8 cellular contexts compared by ENCODE assay signal in genomic region chr14:100285913-100286400, GRCh38. TPM values are rescaled to one million over a fixed set of nuclear protein-coding genes. Genes with fewer than 3 reads are reported as not detected.
DNase-seq lines count a peak whose midpoint lies in the region; ATAC-seq, FAIRE-seq and TF ChIP-seq lines count a peak whose summit lies in the region.

No MANE protein-coding gene starts in this region.

- no peak for TF ChIP-seq RAD21 in A549 (conservative IDR thresholded peaks at IDR 0.05 in 1 of 2, IDR thresholded peaks at IDR 0.05 in 1 of 2)

- H3K4me3 Mint-ChIP-seq in MCF 10A (ENCODE audit: unreplicated experiment): peak overlapping the region; percentile 77

- POLR2A ChIA-PET in A549 (lab: Yijun Ruan, JAX): interaction anchor here (1.0 kb wide), 1 partner anchor 19 kb away, joined by 4 read pairs; no protein-coding TSS in a partner anchor
- POLR2A ChIA-PET in MCF 10A (lab: Yijun Ruan, JAX): interaction anchor here (1.2 to 2.1 kb wide), 3 partner anchors 10 to 91 kb away, joined by 3 to 8 read pairs (median 5); a partner anchor contains a TSS

- H3K4me1 Mint-ChIP-seq in MCF 10A (ENCODE audit: insufficient read depth, unreplicated experiment): peaks cover 20% of the 10 kb centered on the region

- H3K4me3 ChIP-seq in A549 (peak overlapping the region; percentile 67), HL-60 (replicated peaks; ENCODE audit: insufficient read depth, low read length) (peak overlapping the region; percentile 70), mucosa of rectum (ENCODE audit: low read length in 2 of 2) (peak overlapping the region; percentile 70 to 73)

- peaks cover 9% of the 10 kb centered on the region; the same call in 2 of the 3 replicates for H3K4me1 ChIP-seq in A549
- H3K4me1 ChIP-seq in mucosa of rectum (ENCODE audit: control insufficient read depth in 2 of 2, insufficient read depth in 2 of 2, low read length in 2 of 2): peaks cover 3 to 5% of the 10 kb centered on the region in 2 donors

- H3K9me3 ChIP-seq in A549: no peaks in the 10 kb centered on the region
- no peaks in the 10 kb centered on the region for H3K9me3 ChIP-seq in mucosa of rectum (ENCODE audit: control insufficient read depth in 2 of 2, low read length in 2 of 2)

- peaks cover 5 to 6% of the 10 kb centered on the region in 2 donors for H3K36me3 ChIP-seq in mucosa of rectum (ENCODE audit: control insufficient read depth in 2 of 2, insufficient read depth in 2 of 2, low read length in 2 of 2)

- no peaks in the 10 kb centered on the region for H3K9me3 Mint-ChIP-seq in MCF 10A (ENCODE audit: unreplicated experiment)

- DNase-seq in A549 (ENCODE audit: low read depth in 1 of 2, low spot score in 1 of 2): no peak
- no peak for DNase-seq in HL-60 (ENCODE audit: low read depth in 1 of 2, low spot score in 1 of 2)
- DNase-seq in MCF 10A (ENCODE audit: unreplicated experiment): no peak
- no peak for DNase-seq in occipital lobe (lab: John Stamatoyannopoulos, UW)
- no peak for DNase-seq in COLO829 (ENCODE audit: low spot score)
- DNase-seq in NCI-H1092 treated with DMSO at 0.1 percent for 48 hours (lab: John Stamatoyannopoulos, UW): no peak

- H3K36me3 Mint-ChIP-seq in MCF 10A (ENCODE audit: insufficient read depth, unreplicated experiment): peaks cover 26% of the 10 kb centered on the region

- 38% methylated on average over 13 of the region's 13 CpGs for WGBS in A549 (ENCODE audit: missing lambda C conversion rate)

- intact Hi-C loops in MCF 10A (cut with micrococcal nuclease): no loop called here

- no peak for FAIRE-seq in A549 (lab: Jason Lieb, UNC)

- CTCF ChIA-PET in A549 (lab: Yijun Ruan, JAX) (interaction anchor here (0.6 to 7.2 kb wide), 36 partner anchors 12 to 330 kb away, joined by 3 to 114 read pairs (median 6); partner anchors contain the start of gene SLC25A47), MCF 10A (lab: Yijun Ruan, JAX) (interaction anchor here (0.6 to 2.4 kb wide), 21 partner anchors 9 to 768 kb away, joined by 3 to 30 read pairs (median 4); no protein-coding TSS in a partner anchor)

- H3K27me3 ChIP-seq in HL-60 (ENCODE audit: insufficient read depth, poor library complexity, severe bottlenecking): no peaks in the 10 kb centered on the region
- no peaks in the 10 kb centered on the region for H3K27me3 ChIP-seq in mucosa of rectum (ENCODE audit: control insufficient read depth in 2 of 2, insufficient read depth in 2 of 2, low read length in 2 of 2)

- peak in 1 of 2 experiments; percentile 12; a peak in 3 of 6 replicates for ATAC-seq in A549
- ATAC-seq in HG02973 (IDR thresholded peaks at IDR 0.05; ENCODE audit: unreplicated experiment): no peak

- peak overlapping the region; percentile 64 for H3K27ac Mint-ChIP-seq in MCF 10A (ENCODE audit: low read depth, unreplicated experiment)

- TF ChIP-seq CTCF in A549 (IDR thresholded peaks at IDR 0.05) (no peak), HL-60 (IDR thresholded peaks at IDR 0.05; ENCODE audit: insufficient read depth, low read length) (no peak), MCF 10A (IDR thresholded peaks at IDR 0.05; ENCODE audit: unreplicated experiment) (no peak)

- no peak for TF ChIP-seq EP300 in A549 (IDR thresholded peaks at IDR 0.05)

- BruUV-seq in MCF 10A (replicated peaks; lab: Mats Ljungman, UMichigan): no TSS peak

- H3K27me3 Mint-ChIP-seq in MCF 10A (ENCODE audit: insufficient read depth, unreplicated experiment): no peaks in the 10 kb centered on the region

- H3K4me2 ChIP-seq in A549: peak overlapping the region; percentile 96

- H3K9ac ChIP-seq in mucosa of rectum (ENCODE audit: low read depth in 1 of 2, low read length in 2 of 2): peak overlapping the region; percentile 14 to 92

- H3K27ac ChIP-seq in A549 (peak overlapping the region; percentile 96 to 100), HL-60 (replicated peaks) (peak overlapping the region; percentile 92), mucosa of rectum (ENCODE audit: low read depth in 2 of 2, low read length in 2 of 2) (peak overlapping the region; percentile 86)

- TF ChIP-seq POLR2A in A549 (IDR thresholded peaks at IDR 0.05; ENCODE audit: low read length): no peak

TF ChIP-seq in A549, 52 proteins besides CTCF, POLR2A, EP300 and RAD21:
- TF ChIP-seq HOXB13 (CRISPR knock-in tag; IDR thresholded peaks at IDR 0.05; ENCODE audit: low read depth): no peak
- no peak for TF ChIP-seq KDM1A (IDR thresholded peaks at IDR 0.05; ENCODE audit: low read depth)

RNA-seq across cellular contexts. Expression of gene SLC25A29, which starts 20.3 kb away (rescaled TPM):
- polyA plus RNA-seq in A549 (2011; rRNA removed) (6.3 and 6.6 TPM in 2 replicates), A549 (2017; fragmentation: RNase III; extraction: RNeasy Plus Mini Kit Qiagen cat#74134 plus additional on column Dnase treatment) (11.2 to 15.4 TPM (median 15.1 TPM) in 3 replicates)
- 10.4 and 15.5 TPM in 2 replicates for polyA plus RNA-seq in A549 (2012; cell fraction: cytosol; rRNA removed)
- polyA plus RNA-seq in A549 (2012; cell fraction: nucleus; rRNA removed): 47.7 and 76.9 TPM in 2 replicates
- polyA minus RNA-seq in A549 (2011; rRNA and poly(A)+ RNA removed): 6.0 and 6.2 TPM in 2 replicates
- total RNA-seq in MCF 10A (2022) (33.9 and 49.2 TPM in 2 replicates), occipital lobe (41.8 TPM)

RNA-seq across cellular contexts. Expression of gene SLC25A47, which starts 37.2 kb away (rescaled TPM):
- not detected in 2 replicates for polyA plus RNA-seq in A549 (2011; rRNA removed)
- polyA plus RNA-seq in A549 (2012; cell fraction: cytosol; rRNA removed): not detected in 2 replicates
- polyA plus RNA-seq in A549 (2012; cell fraction: nucleus; rRNA removed): 0.06 TPM in 2 replicates
- not detected in 3 replicates for polyA plus RNA-seq in A549 (2017; fragmentation: RNase III; extraction: RNeasy Plus Mini Kit Qiagen cat#74134 plus additional on column Dnase treatment)
- not detected in 2 replicates for polyA minus RNA-seq in A549 (2011; rRNA and poly(A)+ RNA removed)
- total RNA-seq in MCF 10A (2022): not detected in 2 replicates
- total RNA-seq in occipital lobe: not detected

RNA-seq across cellular contexts. Expression of gene YY1, which starts 47.0 kb away (rescaled TPM):
- 61.6 and 65.8 TPM in 2 replicates for polyA plus RNA-seq in A549 (2011; rRNA removed)
- polyA plus RNA-seq in A549 (2012; cell fraction: cytosol; rRNA removed): 23.0 and 24.3 TPM in 2 replicates
- polyA plus RNA-seq in A549 (2012; cell fraction: nucleus; rRNA removed): 22.9 and 23.5 TPM in 2 replicates
- polyA plus RNA-seq in A549 (2017; fragmentation: RNase III; extraction: RNeasy Plus Mini Kit Qiagen cat#74134 plus additional on column Dnase treatment): 58.1 to 59.6 TPM (median 58.4 TPM) in 3 replicates
- 27.6 and 36.8 TPM in 2 replicates for polyA minus RNA-seq in A549 (2011; rRNA and poly(A)+ RNA removed)
- 66.7 and 73.3 TPM in 2 replicates for total RNA-seq in MCF 10A (2022)
- 60.2 TPM for total RNA-seq in occipital lobe
